Comparison of ENCODE assay signal across 18 cellular contexts in genomic region chr21:41185802-41186201, GRCh38. TPM values are rescaled to one million over a fixed set of nuclear protein-coding genes. Genes with fewer than 3 reads are reported as not detected.
DNase-seq lines count a peak whose midpoint lies in the region; ATAC-seq and TF ChIP-seq lines count a peak whose summit lies in the region.
"Had no signal": no experiment of that assay in that cellular context is flagged by ENCODE, and none has a peak within 500 bp of the region (broad histone marks: within the 10 kb centered on the region; RNA-seq: fewer than 3 reads in every experiment).

No MANE protein-coding gene starts in this region.

- no peaks in the 10 kb centered on the region for H3K27me3 ChIP-seq in sigmoid colon
- H3K27me3 ChIP-seq: BE2C had no signal

- DNase-seq in RPMI8226: peak; percentile 13
- DNase-seq in mucosa of descending colon: no peak
- no peak for DNase-seq in T-helper 2 cell
- no peak for DNase-seq in sigmoid colon
- DNase-seq: BE2C; C1 segment of cervical spinal cord; CD4-positive, CD25-positive, alpha-beta regulatory T cell; CD8-positive, alpha-beta memory T cell; COR-L47; DND-41; EL; GM23248 had no signal

- TF ChIP-seq CTCF in HEK293 (tag by site-specific recombination; IDR thresholded peaks at IDR 0.05): no peak
- TF ChIP-seq CTCF in mucosa of descending colon (IDR thresholded peaks at IDR 0.05): no peak
- TF ChIP-seq CTCF in sigmoid colon (IDR thresholded peaks at IDR 0.05): no peak

- CTCF ChIA-PET in HEK293 (lab: Yijun Ruan, JAX): interaction anchor here (0.6 kb wide), 1 partner anchor 15 kb away, joined by 3 read pairs; no protein-coding TSS in a partner anchor

- TF ChIP-seq EP300 in sigmoid colon (IDR thresholded peaks at IDR 0.05): no peak

- H3K4me1 ChIP-seq in HEK293 (ENCODE audit: control insufficient read depth, insufficient read depth, low read length) (no peaks in the 10 kb centered on the region), mucosa of descending colon (ENCODE audit: low read depth) (peaks cover 8% of the 10 kb centered on the region), sigmoid colon (peaks cover 0 to 8% (median 3%) of the 10 kb centered on the region in 4 donors)
- H3K4me1 ChIP-seq: BE2C, HAP-1 had no signal

- H3K36me3 ChIP-seq in HEK293 (ENCODE audit: control insufficient read depth in 2 of 2, insufficient read depth in 1 of 2, low read length in 2 of 2) (no peaks in the 10 kb centered on the region), mucosa of descending colon (ENCODE audit: low read depth) (no peaks in the 10 kb centered on the region), sigmoid colon (no peaks in the 10 kb centered on the region)
- H3K36me3 ChIP-seq: BE2C, HAP-1 had no signal

- WGBS in sigmoid colon, 2 donors: 47 to 74% methylated on average over 6 of the region's 6 CpGs

- no peak for TF ChIP-seq POLR2A in sigmoid colon (IDR thresholded peaks at IDR 0.05)

- ATAC-seq in mucosa of descending colon (peak; percentile 56), HG03097 (IDR thresholded peaks at IDR 0.05; ENCODE audit: low FRiP score, unreplicated experiment) (no peak)
- ATAC-seq: GM12878 had no signal

- intact Hi-C loops in mucosa of descending colon (cut with DNase I, micrococcal nuclease) (no loop called here), sigmoid colon (cut with DNase I) (no loop called here)

- H3K4me3 ChIP-seq in HEK293 (ENCODE audit: low read depth, low read length): no peak overlapping the region
- H3K4me3 ChIP-seq in mucosa of descending colon: no peak overlapping the region
- H3K4me3 ChIP-seq in sigmoid colon: no peak overlapping the region
- H3K4me3 ChIP-seq: GM12878, GM23248, HAP-1 had no signal

- POLR2A ChIA-PET in HEK293 (lab: Yijun Ruan, JAX): no interaction called here

- no peaks in the 10 kb centered on the region; the same call in 1 of the 2 replicates for H3K9me3 ChIP-seq in HEK293 (ENCODE audit: control insufficient read depth, insufficient read depth, low read depth, low read length)
- H3K9me3 ChIP-seq in mucosa of descending colon: peaks cover 3% of the 10 kb centered on the region
- no peaks in the 10 kb centered on the region for H3K9me3 ChIP-seq in sigmoid colon
- H3K9me3 ChIP-seq: BE2C, HAP-1 had no signal

- H3K27ac ChIP-seq in HEK293 (ENCODE audit: extremely low read depth, low read depth, low read length): no peak overlapping the region
- no peak overlapping the region for H3K27ac ChIP-seq in sigmoid colon
- H3K27ac ChIP-seq: GM23248, HL-60 had no signal

TF ChIP-seq in HEK293, 187 proteins besides CTCF, POLR2A, EP300 and RAD21:
- no peak for TF ChIP-seq ZNF423 (tag by site-specific recombination; IDR thresholded peaks at IDR 0.05)
- TF ChIP-seq ZNF701 (tag by site-specific recombination; IDR thresholded peaks at IDR 0.05): no peak
- TF ChIP-seq ZNF354C (tag by site-specific recombination; IDR thresholded peaks at IDR 0.05; ENCODE audit: borderline replicate concordance, low read depth): no peak
- TF ChIP-seq ZNF169 (tag by site-specific recombination; IDR thresholded peaks at IDR 0.05): no peak
- TF ChIP-seq TCF7L2 (IDR thresholded peaks at IDR 0.05; ENCODE audit: borderline replicate concordance, low read depth, low read length): no peak
- peak; percentile 58 for TF ChIP-seq ZIC2 (tag by site-specific recombination; IDR thresholded peaks at IDR 0.05)

RNA-seq across cellular contexts. Expression of gene BACE2, which starts 17.8 kb away (rescaled TPM):
- total RNA-seq in mucosa of descending colon: 100 to 1,000 TPM in 1 of 3 donors, 10 to 100 TPM in 2; 37.2 to 115 (median 51.2) TPM
- total RNA-seq in sigmoid colon: 100 to 1,000 TPM in 1 of 4 donors, 10 to 100 TPM in 3; 52.1 to 204 (median 53.1) TPM
- polyA plus RNA-seq in sigmoid colon: 10 to 100 TPM; 12.0 to 71.6 (median 13.2) TPM
- total RNA-seq: G401 had no signal
